In genomic region chr17:48820936-48821335, GRCh38 we compare ENCODE assay signal across 8 cellular contexts. TPM values are rescaled to one million over a fixed set of nuclear protein-coding genes. Genes with fewer than 3 reads are reported as not detected.
"Had no signal": no experiment of that assay in that cellular context is flagged by ENCODE, and none has a peak within 500 bp of the region (broad histone marks: within the 10 kb centered on the region; RNA-seq: fewer than 3 reads in every experiment).

No MANE protein-coding gene starts in this region.

RNA-seq across cellular contexts. Expression of gene TTLL6, which starts 3.9 kb away (rescaled TPM):
- total RNA-seq: activated CD4-positive, alpha-beta T cell treated with anti-CD3 and anti-CD28 coated beads for 36 hours; activated CD4-positive, alpha-beta T cell treated with anti-CD3 and anti-CD28 coated beads, Interleukin-2, amount 10 ng/mL, durations not matched to agents 7 days and 5 days; activated CD8-positive, alpha-beta T cell treated with anti-CD3 and anti-CD28 coated beads, Interleukin-2, amount 10 ng/mL, durations not matched to agents 7 days and 5 days; activated naive CD8-positive, alpha-beta T cell treated with anti-CD3 and anti-CD28 coated beads, Interleukin-2, amount 10 ng/mL, durations not matched to agents 7 days and 5 days; activated T-helper 2 cell treated with anti-CD3 and anti-CD28 coated beads, Interferon-gamma antibody, Interleukin-2, Interleukin-4, amounts not matched to agents 10 μg/mL and 5 μg/mL and 100 μg/mL, durations not matched to agents 14 hours and 24 hours and 36 hours; ascending aorta; chondrocyte; SJSA1 had no signal
